ENCODE assay signal across 23 cellular contexts in the genomic region with DNA sequence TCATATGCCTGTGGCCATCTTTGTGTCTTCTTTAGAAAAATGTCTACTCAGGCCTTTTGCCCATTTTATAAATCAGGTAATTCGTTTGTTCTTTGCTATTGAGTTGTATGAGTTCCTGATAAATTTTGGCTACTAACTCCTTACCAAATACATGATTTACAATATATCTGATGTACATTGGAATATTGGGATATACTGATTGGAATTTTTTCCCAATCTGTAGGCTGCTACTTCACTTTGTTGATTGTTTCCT. TPM values are rescaled to one million over a fixed set of nuclear protein-coding genes. Genes with fewer than 3 reads are reported as not detected.
DNase-seq lines count a peak whose midpoint lies in the region; ATAC-seq and TF ChIP-seq lines count a peak whose summit lies in the region.
"Had no signal": no experiment of that assay in that cellular context is flagged by ENCODE, and none has a peak within 500 bp of the region (broad histone marks: within the 10 kb centered on the region; RNA-seq: fewer than 3 reads in every experiment).

No MANE protein-coding gene starts in this region.

- H2AFZ ChIP-seq in PC-3 (ENCODE audit: low read length) (no peak overlapping the region), smooth muscle cell (ENCODE audit: low read depth) (no peak overlapping the region)
- H2AFZ ChIP-seq: parathyroid adenoma had no signal

- H3K9me3 Mint-ChIP-seq in activated naive CD4-positive, alpha-beta T cell treated with anti-CD3 and anti-CD28 coated beads, Interleukin-2, amount 10 ng/mL, durations not matched to agents 7 days and 5 days: peaks cover 25% of the 10 kb centered on the region
- H3K9me3 Mint-ChIP-seq in activated naive CD8-positive, alpha-beta T cell treated with anti-CD3 and anti-CD28 coated beads, Interleukin-2, amount 10 ng/mL, durations not matched to agents 7 days and 5 days: peaks cover 21% of the 10 kb centered on the region
- H3K9me3 Mint-ChIP-seq: memory B cell had no signal

- H3F3A ChIP-seq in PC-3 (ENCODE audit: low read length, unreplicated experiment) (peaks cover 4% of the 10 kb centered on the region), smooth muscle cell (ENCODE audit: low read depth) (no peaks in the 10 kb centered on the region)

- peak overlapping the region; percentile 19 for H3K27ac Mint-ChIP-seq in activated naive CD4-positive, alpha-beta T cell treated with anti-CD3 and anti-CD28 coated beads, Interleukin-2, amount 10 ng/mL, durations not matched to agents 7 days and 5 days
- peak overlapping the region; percentile 85 for H3K27ac Mint-ChIP-seq in activated naive CD8-positive, alpha-beta T cell treated with anti-CD3 and anti-CD28 coated beads, Interleukin-2, amount 10 ng/mL, durations not matched to agents 7 days and 5 days
- H3K27ac Mint-ChIP-seq: nephron had no signal

- H3K27ac ChIP-seq in PC-3 (ENCODE audit: low read length) (peak overlapping the region; percentile 54), smooth muscle cell (ENCODE audit: low read depth) (peak overlapping the region; percentile 73)
- H3K27ac ChIP-seq: esophagus squamous epithelium, parathyroid adenoma, thyroid gland, WERI-Rb-1 had no signal

- TF ChIP-seq CTCF in PC-3 (conservative IDR thresholded peaks at IDR 0.05; ENCODE audit: low read depth, low read length): no peak
- no peak for TF ChIP-seq CTCF in smooth muscle cell (IDR thresholded peaks at IDR 0.05; ENCODE audit: borderline replicate concordance, insufficient read depth, poor library complexity, severe bottlenecking)

- no peaks in the 10 kb centered on the region for H3K9me2 ChIP-seq in PC-3 (replicated peaks; ENCODE audit: low read length)

- H3K4me3 ChIP-seq in PC-3 (ENCODE audit: low read length): no peak overlapping the region
- no peak overlapping the region for H3K4me3 ChIP-seq in smooth muscle cell
- H3K4me3 ChIP-seq: esophagus squamous epithelium, GM12878, thyroid gland had no signal

- CTCF ChIA-PET in activated naive CD4-positive, alpha-beta T cell treated with anti-CD3 and anti-CD28 coated beads, Interleukin-2, amount 10 ng/mL, durations not matched to agents 7 days and 5 days (lab: Charles Lee): interaction anchor here (0.7 kb wide), 1 partner anchor 27 kb away, joined by 3 read pairs; no protein-coding TSS in a partner anchor
- CTCF ChIA-PET in PC-3 (lab: Charles Lee): no interaction called here

- BruUV-seq in PC-3 (replicated peaks; lab: Mats Ljungman, UMichigan): no TSS peak

- H3K4me1 Mint-ChIP-seq in activated naive CD4-positive, alpha-beta T cell treated with anti-CD3 and anti-CD28 coated beads, Interleukin-2, amount 10 ng/mL, durations not matched to agents 7 days and 5 days: peaks cover 82% of the 10 kb centered on the region
- H3K4me1 Mint-ChIP-seq in activated naive CD8-positive, alpha-beta T cell treated with anti-CD3 and anti-CD28 coated beads, Interleukin-2, amount 10 ng/mL, durations not matched to agents 7 days and 5 days: peaks cover 76% of the 10 kb centered on the region
- H3K4me1 Mint-ChIP-seq: nephron had no signal

- no peak overlapping the region; the same call in 1 of the 2 replicates for H3K4me2 ChIP-seq in PC-3 (ENCODE audit: low read length)
- no peak overlapping the region for H3K4me2 ChIP-seq in smooth muscle cell

- H3K79me2 ChIP-seq in PC-3 (ENCODE audit: low read length): no peaks in the 10 kb centered on the region
- H3K79me2 ChIP-seq in smooth muscle cell (ENCODE audit: low read depth): no peaks in the 10 kb centered on the region

- no peaks in the 10 kb centered on the region for H3K36me3 ChIP-seq in PC-3 (ENCODE audit: low read depth, low read length)
- no peaks in the 10 kb centered on the region for H3K36me3 ChIP-seq in smooth muscle cell (ENCODE audit: low read depth)
- H3K36me3 ChIP-seq: esophagus squamous epithelium, thyroid gland, WERI-Rb-1 had no signal

- peaks cover 83% of the 10 kb centered on the region for H3K36me3 Mint-ChIP-seq in activated naive CD4-positive, alpha-beta T cell treated with anti-CD3 and anti-CD28 coated beads, Interleukin-2, amount 10 ng/mL, durations not matched to agents 7 days and 5 days
- peaks cover 67% of the 10 kb centered on the region for H3K36me3 Mint-ChIP-seq in activated naive CD8-positive, alpha-beta T cell treated with anti-CD3 and anti-CD28 coated beads, Interleukin-2, amount 10 ng/mL, durations not matched to agents 7 days and 5 days

- POLR2A ChIA-PET in PC-3 (lab: Charles Lee; ENCODE audit: unreplicated experiment): no interaction called here
- POLR2A ChIA-PET in activated naive CD8-positive, alpha-beta T cell treated with anti-CD3 and anti-CD28 coated beads, Interleukin-2, amount 10 ng/mL, durations not matched to agents 7 days and 5 days (lab: Charles Lee): interaction anchor here (1.3 kb wide), 1 partner anchor 9 kb away, joined by 3 read pairs; no protein-coding TSS in a partner anchor

- ATAC-seq in PC-3 (no peak), Right ventricle myocardium superior (ENCODE audit: poor library complexity) (no peak)
- no peak for ATAC-seq in activated naive CD8-positive, alpha-beta T cell treated with anti-CD3 and anti-CD28 coated beads, Interleukin-2, amount 10 ng/mL, durations not matched to agents 7 days and 5 days (ENCODE audit: low read depth)
- ATAC-seq: GM12878, sciatic nerve had no signal

- H3K4me1 ChIP-seq in PC-3 (ENCODE audit: insufficient read depth, low read length): peaks cover 15% of the 10 kb centered on the region
- no peaks in the 10 kb centered on the region for H3K4me1 ChIP-seq in smooth muscle cell (ENCODE audit: low read depth)
- H3K4me1 ChIP-seq: esophagus squamous epithelium, parathyroid adenoma, thyroid gland had no signal

- no peak overlapping the region for H3K4me3 Mint-ChIP-seq in activated naive CD4-positive, alpha-beta T cell treated with anti-CD3 and anti-CD28 coated beads, Interleukin-2, amount 10 ng/mL, durations not matched to agents 7 days and 5 days
- H3K4me3 Mint-ChIP-seq in activated naive CD8-positive, alpha-beta T cell treated with anti-CD3 and anti-CD28 coated beads, Interleukin-2, amount 10 ng/mL, durations not matched to agents 7 days and 5 days: peak overlapping the region; percentile 36
- H3K4me3 Mint-ChIP-seq: memory B cell, nephron had no signal

- no peaks in the 10 kb centered on the region for H3K27me3 Mint-ChIP-seq in activated naive CD4-positive, alpha-beta T cell treated with anti-CD3 and anti-CD28 coated beads, Interleukin-2, amount 10 ng/mL, durations not matched to agents 7 days and 5 days
- H3K27me3 Mint-ChIP-seq in activated naive CD8-positive, alpha-beta T cell treated with anti-CD3 and anti-CD28 coated beads, Interleukin-2, amount 10 ng/mL, durations not matched to agents 7 days and 5 days: no peaks in the 10 kb centered on the region
- H3K27me3 Mint-ChIP-seq: memory B cell had no signal

- H3K27me3 ChIP-seq in PC-3 (ENCODE audit: low read length) (no peaks in the 10 kb centered on the region), smooth muscle cell (ENCODE audit: low read depth) (no peaks in the 10 kb centered on the region)
- H3K27me3 ChIP-seq: esophagus squamous epithelium, thyroid gland had no signal

- WGBS in smooth muscle cell (ENCODE audit: low lambda C conversion rate): 97% methylated on average over 1 of the region's 1 CpG

- H4K20me1 ChIP-seq in PC-3 (ENCODE audit: low read length): no peaks in the 10 kb centered on the region
- no peaks in the 10 kb centered on the region for H4K20me1 ChIP-seq in smooth muscle cell (ENCODE audit: low read depth)

- intact Hi-C loops in PC-3 (cut with micrococcal nuclease) (no loop called here), Right ventricle myocardium superior (cut with DNase I) (no loop called here)

- no peak for DNase-seq in activated naive CD4-positive, alpha-beta T cell treated with anti-CD3 and anti-CD28 coated beads, Interleukin-2, amount 10 ng/mL, durations not matched to agents 7 days and 5 days
- no peak for DNase-seq in activated naive CD4-positive, alpha-beta T cell treated with Interleukin-2 at 50 U/mL for 16 hours
- no peak for DNase-seq in PC-3
- no peak for DNase-seq in activated naive CD8-positive, alpha-beta T cell treated with anti-CD3 and anti-CD28 coated beads, Interleukin-2, amount 10 ng/mL, durations not matched to agents 7 days and 5 days
- DNase-seq in smooth muscle cell (lab: John Stamatoyannopoulos, UW; ENCODE audit: unreplicated experiment): no peak
- no peak for DNase-seq in SW480 (ENCODE audit: low spot score)
- DNase-seq in putamen (ENCODE audit: low spot score): no peak
- DNase-seq in Right ventricle myocardium superior: no peak
- DNase-seq: effector CD8-positive, alpha-beta T cell; esophagus squamous epithelium; GOT3; kidney glomerular epithelial cell; MM.1S; NCI-H1694; NCI-H69; SIG-M5; thyroid gland; WERI-Rb-1 had no signal

- H3K9me3 ChIP-seq in PC-3 (ENCODE audit: low read length) (no peaks in the 10 kb centered on the region), smooth muscle cell (replicated peaks; ENCODE audit: low read depth) (no peaks in the 10 kb centered on the region)
- H3K9me3 ChIP-seq: esophagus squamous epithelium, thyroid gland had no signal

- H3K9ac ChIP-seq in PC-3 (ENCODE audit: low read length) (no peak overlapping the region), smooth muscle cell (ENCODE audit: low read depth) (no peak overlapping the region)
- H3K9ac ChIP-seq: parathyroid adenoma had no signal

RNA-seq across cellular contexts. Expression of a gene that starts 39.2 kb away (rescaled TPM):
- total RNA-seq in PC-3 (2014; rRNA removed): 4.8 and 7.0 TPM in 2 replicates
- total RNA-seq in activated naive CD8-positive, alpha-beta T cell treated with anti-CD3 and anti-CD28 coated beads, Interleukin-2, amount 10 ng/mL, durations not matched to agents 7 days and 5 days: 10 to 100 TPM; 61.7 to 65.8 TPM
- 4.3 and 4.5 TPM in 2 replicates for total RNA-seq in smooth muscle cell
- polyA plus RNA-seq in smooth muscle cell: 3.0 and 3.6 TPM in 2 replicates
- total RNA-seq in Right ventricle myocardium superior: 1.9 TPM
